ENCODE assay signal across 12 cellular contexts in genomic region chr5:96734871-96735325, GRCh38.
A peak's percentile ranks its signal among the peaks of the same experiment; 100 is the strongest.
DNase-seq lines count a peak whose midpoint lies in the region; ATAC-seq and TF ChIP-seq lines count a peak whose summit lies in the region.
"Had no signal": no experiment of that assay in that cellular context is flagged by ENCODE, and none has a peak within 500 bp of the region (broad histone marks: within the 10 kb centered on the region; RNA-seq: fewer than 3 reads in every experiment).

No MANE protein-coding gene starts in this region.

- H3K27ac Mint-ChIP-seq in naive thymus-derived CD4-positive, alpha-beta T cell = peak overlapping the region in 6 of 9 donors; percentile 20 to 90 (median 54)
- H3K27ac Mint-ChIP-seq: endodermal cell had no signal

- peak; percentile 42 for DNase-seq in EH (ENCODE audit: low read depth)
- peak; percentile 84 for DNase-seq in NCI-H226
- DNase-seq in cardiac fibroblast (ENCODE audit: low read depth in 2 of 2) = peak; percentile 70
- DNase-seq in naive thymus-derived CD4-positive, alpha-beta T cell = no peak
- no peak for DNase-seq in head of caudate nucleus
- no peak for DNase-seq in stimulated activated CD4-positive, alpha-beta T cell treated with anti-CD3 and anti-CD28 coated beads, Interleukin-15, amount 100 ng/mL, for 24 hours
- DNase-seq in NCI-H748 treated with DMSO at 0.1 percent for 48 hours (lab: John Stamatoyannopoulos, UW) = no peak
- DNase-seq: DND-41, endodermal cell, kidney, pancreas had no signal

- no peak for TF ChIP-seq CTCF in cardiac fibroblast (IDR thresholded peaks at IDR 0.05; ENCODE audit: low read depth, low read length)

- no peaks in the 10 kb centered on the region for H3K4me1 ChIP-seq in naive thymus-derived CD4-positive, alpha-beta T cell (ENCODE audit: control insufficient read depth in 2 of 2, insufficient read depth in 2 of 2, low read length in 2 of 2)
- H3K4me1 ChIP-seq: pancreas had no signal

- no peak for ATAC-seq in naive thymus-derived CD4-positive, alpha-beta T cell
- ATAC-seq: activated naive CD4-positive, alpha-beta T cell treated with anti-CD3 and anti-CD28 coated beads, Interleukin-2, amount 50 U/mL, for 72 hours had no signal

- H3K27me3 Mint-ChIP-seq in naive thymus-derived CD4-positive, alpha-beta T cell = no peaks in the 10 kb centered on the region

- CTCF ChIA-PET in naive thymus-derived CD4-positive, alpha-beta T cell (lab: Charles Lee) = interaction anchor here (1.3 to 1.7 kb wide), 2 partner anchors 17 to 120 kb away, joined by 5 to 8 read pairs; no protein-coding TSS in a partner anchor

- no peaks in the 10 kb centered on the region for H3K9me3 ChIP-seq in naive thymus-derived CD4-positive, alpha-beta T cell (ENCODE audit: control insufficient read depth in 2 of 3, low read length in 3 of 3)
- H3K9me3 ChIP-seq: pancreas had no signal

- no peak overlapping the region for H3K27ac ChIP-seq in naive thymus-derived CD4-positive, alpha-beta T cell (ENCODE audit: low read depth, low read length)
- H3K27ac ChIP-seq: pancreas had no signal

- peaks cover 4 to 19% (median 11%) of the 10 kb centered on the region in 7 donors for H3K4me1 Mint-ChIP-seq in naive thymus-derived CD4-positive, alpha-beta T cell

- no peak overlapping the region for H3K4me3 Mint-ChIP-seq in naive thymus-derived CD4-positive, alpha-beta T cell
- H3K4me3 Mint-ChIP-seq: endodermal cell had no signal

- POLR2A ChIA-PET in naive thymus-derived CD4-positive, alpha-beta T cell (lab: Charles Lee) = no interaction called here

- H3K9me3 Mint-ChIP-seq in naive thymus-derived CD4-positive, alpha-beta T cell = no peaks in the 10 kb centered on the region
- H3K9me3 Mint-ChIP-seq: activated naive CD4-positive, alpha-beta T cell treated with anti-CD3 and anti-CD28 coated beads, Interleukin-2, amount 50 U/mL, for 72 hours; endodermal cell had no signal

- no peak overlapping the region for H3K4me3 ChIP-seq in cardiac fibroblast (replicated peaks in 1 of 2; ENCODE audit: low read depth in 2 of 2, low read length in 2 of 2)
- H3K4me3 ChIP-seq in naive thymus-derived CD4-positive, alpha-beta T cell (ENCODE audit: low read length) = no peak overlapping the region
- H3K4me3 ChIP-seq: pancreas had no signal

- H3K36me3 Mint-ChIP-seq in naive thymus-derived CD4-positive, alpha-beta T cell = peaks cover 0 to 28% (median 23%) of the 10 kb centered on the region in 5 donors
- H3K36me3 Mint-ChIP-seq: activated naive CD4-positive, alpha-beta T cell treated with anti-CD3 and anti-CD28 coated beads, Interleukin-2, amount 50 U/mL, for 72 hours had no signal

- intact Hi-C loops in naive thymus-derived CD4-positive, alpha-beta T cell (cut with micrococcal nuclease) = no loop called here
- intact Hi-C loops in head of caudate nucleus (cut with DNase I) = no loop called here

- H3K27me3 ChIP-seq in naive thymus-derived CD4-positive, alpha-beta T cell (ENCODE audit: control insufficient read depth in 2 of 2, insufficient read depth in 2 of 2, low read length in 2 of 2) = no peaks in the 10 kb centered on the region
- H3K27me3 ChIP-seq: pancreas had no signal

- peaks cover 0 to 34% (median 16%) of the 10 kb centered on the region in 3 experiments for H3K36me3 ChIP-seq in naive thymus-derived CD4-positive, alpha-beta T cell (ENCODE audit: control insufficient read depth in 2 of 3, insufficient read depth in 3 of 3, low read length in 3 of 3)

Comparison
In these comparisons a context has a peak if more than half of its experiments do, and no peak if none do; other contexts are left out.
1. DNase-seq: peak in EH (single experiment), NCI-H226 (single experiment) and cardiac fibroblast (2 of 2); none in naive thymus-derived CD4-positive, alpha-beta T cell (0 of 9), head of caudate nucleus (0 of 42), stimulated activated CD4-positive, alpha-beta T cell treated with anti-CD3 and anti-CD28 coated beads, Interleukin-15, amount 100 ng/mL, for 24 hours (single experiment) and NCI-H748 treated with DMSO at 0.1 percent for 48 hours (single experiment).